ENCODE assay signal across 1 cellular context in the genomic region with DNA sequence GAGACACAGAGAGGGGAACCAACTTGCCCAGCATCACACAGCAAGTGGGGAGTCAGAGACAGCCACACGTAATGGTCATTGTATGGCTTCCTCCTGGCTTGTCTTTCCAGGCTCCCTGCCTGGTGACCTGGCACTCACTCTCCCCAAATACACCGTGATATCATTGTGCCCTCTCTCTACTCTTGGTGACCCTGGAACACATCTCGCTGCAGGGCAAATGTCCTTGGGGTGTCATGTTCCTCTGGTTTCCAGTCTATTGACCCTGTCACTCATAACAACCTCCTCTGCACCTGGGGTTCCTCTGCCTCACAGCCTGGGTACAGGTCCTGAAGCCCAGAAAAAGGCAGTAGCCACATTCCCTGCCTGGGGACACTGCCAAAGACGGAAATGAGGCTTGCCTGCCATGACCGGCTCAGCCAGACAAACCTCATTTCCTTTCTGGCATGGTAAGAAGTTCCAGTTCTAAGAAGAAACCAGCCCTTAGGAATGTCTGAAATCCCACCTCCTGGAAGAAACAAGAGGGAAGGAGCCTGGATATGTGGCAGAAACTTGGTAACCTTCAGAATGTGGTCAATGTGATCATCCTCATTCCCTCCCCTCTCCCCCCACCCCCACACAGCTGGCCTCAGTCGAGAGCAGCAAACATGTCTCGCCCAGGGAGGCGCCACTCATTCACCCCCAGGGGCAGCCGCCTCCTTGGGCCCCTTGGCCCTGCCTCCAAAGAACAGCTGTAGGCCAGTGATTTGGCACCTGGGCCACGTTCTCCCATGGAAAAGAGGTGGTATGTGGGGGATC.
TF ChIP-seq lines count a peak whose summit lies in the region.

No MANE protein-coding gene starts in this region.

TF ChIP-seq in GM23338, 12 proteins besides CTCF, POLR2A, EP300 and RAD21 (continued from another document):
- TF ChIP-seq POLR2AphosphoS5 (IDR thresholded peaks at IDR 0.05; ENCODE audit: low read depth) = no peak
- no peak for TF ChIP-seq EZH2phosphoT487 (IDR thresholded peaks at IDR 0.05; ENCODE audit: unreplicated experiment)
- no peak for TF ChIP-seq JUNB (IDR thresholded peaks at IDR 0.05; ENCODE audit: unreplicated experiment)
- no peak for TF ChIP-seq CREB1 (CRISPR knock-in tag; IDR thresholded peaks at IDR 0.05; ENCODE audit: low read depth)
- no peak for TF ChIP-seq STAT1 (IDR thresholded peaks at IDR 0.05; ENCODE audit: unreplicated experiment)
